In genomic region chr4:10178763-10179162, GRCh38 we compare ENCODE assay signal across 8 cellular contexts.
"Had no signal": no experiment of that assay in that cellular context is flagged by ENCODE, and none has a peak within 500 bp of the region (broad histone marks: within the 10 kb centered on the region; RNA-seq: fewer than 3 reads in every experiment).

No MANE protein-coding gene starts in this region.

- H3K9ac ChIP-seq: KMS-11 had no signal

- H3K4me2 ChIP-seq: KMS-11 had no signal

- H3K4me3 Mint-ChIP-seq: IgD-negative memory B cell had no signal

- H3K36me3 Mint-ChIP-seq: IgD-negative memory B cell had no signal

- FAIRE-seq: HepG2, HTR-8/SVneo had no signal

- H3K9me3 Mint-ChIP-seq: IgD-negative memory B cell had no signal

- H3K27ac ChIP-seq: HL-60, KMS-11 had no signal

- ATAC-seq: HepG2 had no signal

- DNase-seq: IMR-90, KBM-7, KG1 had no signal

- H3K27ac Mint-ChIP-seq: IgD-negative memory B cell had no signal
